In the genomic region with DNA sequence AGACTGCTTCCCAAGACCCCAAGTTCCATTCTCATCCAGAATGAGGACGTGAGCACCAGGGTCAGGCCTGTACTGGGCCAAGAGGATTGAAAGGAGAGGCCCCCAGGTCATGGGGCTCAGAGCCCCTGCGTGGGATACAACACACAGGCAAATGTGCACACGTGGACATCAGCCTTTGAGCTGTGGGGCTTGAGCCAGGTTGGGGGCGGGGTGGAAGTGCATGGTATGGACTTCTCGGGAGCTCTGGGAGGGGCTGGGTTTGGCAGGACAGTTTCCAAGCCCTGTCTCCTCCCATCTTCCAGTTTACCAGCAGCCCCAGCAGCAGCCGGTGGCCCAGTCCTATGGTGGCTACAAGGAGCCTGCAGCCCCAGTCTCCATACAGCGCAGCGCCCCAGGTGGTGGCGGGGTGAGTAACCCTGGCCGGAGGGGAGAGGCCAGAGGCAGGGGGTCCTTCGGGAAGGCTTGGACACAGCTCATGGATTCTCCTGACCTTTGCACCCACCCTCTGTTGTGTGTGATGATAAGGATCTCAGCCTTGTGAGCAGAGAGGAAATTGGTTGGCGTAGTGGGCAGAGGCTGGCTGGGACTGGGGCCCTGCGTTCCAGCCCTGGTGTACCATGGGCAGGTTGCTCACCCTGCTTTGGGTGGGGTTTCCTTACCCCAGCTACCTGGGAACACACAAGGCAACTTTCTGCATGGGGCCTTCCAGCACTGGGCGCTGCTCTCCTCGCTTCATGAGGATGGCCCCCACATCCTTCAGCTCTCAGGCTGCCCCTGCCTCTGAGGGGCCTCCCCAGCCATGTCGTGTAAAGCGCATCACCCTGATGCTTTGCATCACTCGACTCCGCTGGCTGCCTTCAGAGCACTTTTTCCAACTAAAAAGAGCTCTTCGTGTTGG, we compare ENCODE assay signal across 1 cellular context.
TF ChIP-seq lines count a peak whose summit lies in the region.

No MANE protein-coding gene starts in this region.

TF ChIP-seq in H1, 55 proteins besides CTCF, POLR2A, EP300 and RAD21:
- no peak for TF ChIP-seq KDM5A (IDR thresholded peaks at IDR 0.05; ENCODE audit: low read length)
- no peak for TF ChIP-seq CTBP2 (IDR thresholded peaks at IDR 0.05; ENCODE audit: borderline replicate concordance, insufficient read depth, insufficient read length, low read length)
- TF ChIP-seq KDM1A (IDR thresholded peaks at IDR 0.05; ENCODE audit: borderline replicate concordance, low read length): no peak
- no peak for TF ChIP-seq SIRT6 (IDR thresholded peaks at IDR 0.05; ENCODE audit: low read length)
- TF ChIP-seq ATF3 (IDR thresholded peaks at IDR 0.05; ENCODE audit: insufficient read depth, low read depth, low read length): no peak
- no peak for TF ChIP-seq PHF8 (conservative IDR thresholded peaks at IDR 0.05; ENCODE audit: low read depth, low read length)
- TF ChIP-seq RNF2 (IDR thresholded peaks at IDR 0.05; ENCODE audit: borderline replicate concordance, low read depth, low read length, missing control alignments, poor library complexity, severe bottlenecking): no peak
- TF ChIP-seq YY1 (IDR thresholded peaks at IDR 0.05; ENCODE audit: low read depth, low read length): no peak
- no peak for TF ChIP-seq MAFK (IDR thresholded peaks at IDR 0.05; ENCODE audit: low read depth, low read length)
- no peak for TF ChIP-seq JUN (IDR thresholded peaks at IDR 0.05; ENCODE audit: low read depth, low read length)
- no peak for TF ChIP-seq SUZ12 (IDR thresholded peaks at IDR 0.05; ENCODE audit: low read length)
- no peak for TF ChIP-seq NRF1 (IDR thresholded peaks at IDR 0.05; ENCODE audit: low read depth, low read length)
- TF ChIP-seq, protein P1, sequence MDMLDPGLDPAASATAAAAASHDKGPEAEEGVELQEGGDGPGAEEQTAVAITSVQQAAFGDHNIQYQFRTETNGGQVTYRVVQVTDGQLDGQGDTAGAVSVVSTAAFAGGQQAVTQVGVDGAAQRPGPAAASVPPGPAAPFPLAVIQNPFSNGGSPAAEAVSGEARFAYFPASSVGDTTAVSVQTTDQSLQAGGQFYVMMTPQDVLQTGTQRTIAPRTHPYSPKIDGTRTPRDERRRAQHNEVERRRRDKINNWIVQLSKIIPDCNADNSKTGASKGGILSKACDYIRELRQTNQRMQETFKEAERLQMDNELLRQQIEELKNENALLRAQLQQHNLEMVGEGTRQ (IDR thresholded peaks at IDR 0.05; ENCODE audit: low read length): no peak
- no peak for TF ChIP-seq POLR2AphosphoS5 (IDR thresholded peaks at IDR 0.05; ENCODE audit: low read depth, low read length)
- no peak for TF ChIP-seq BACH1 (IDR thresholded peaks at IDR 0.05; ENCODE audit: low read length)
- TF ChIP-seq TCF12 (IDR thresholded peaks at IDR 0.05; ENCODE audit: low read depth, low read length): no peak
